8 cellular contexts compared by ENCODE assay signal in the genomic region with DNA sequence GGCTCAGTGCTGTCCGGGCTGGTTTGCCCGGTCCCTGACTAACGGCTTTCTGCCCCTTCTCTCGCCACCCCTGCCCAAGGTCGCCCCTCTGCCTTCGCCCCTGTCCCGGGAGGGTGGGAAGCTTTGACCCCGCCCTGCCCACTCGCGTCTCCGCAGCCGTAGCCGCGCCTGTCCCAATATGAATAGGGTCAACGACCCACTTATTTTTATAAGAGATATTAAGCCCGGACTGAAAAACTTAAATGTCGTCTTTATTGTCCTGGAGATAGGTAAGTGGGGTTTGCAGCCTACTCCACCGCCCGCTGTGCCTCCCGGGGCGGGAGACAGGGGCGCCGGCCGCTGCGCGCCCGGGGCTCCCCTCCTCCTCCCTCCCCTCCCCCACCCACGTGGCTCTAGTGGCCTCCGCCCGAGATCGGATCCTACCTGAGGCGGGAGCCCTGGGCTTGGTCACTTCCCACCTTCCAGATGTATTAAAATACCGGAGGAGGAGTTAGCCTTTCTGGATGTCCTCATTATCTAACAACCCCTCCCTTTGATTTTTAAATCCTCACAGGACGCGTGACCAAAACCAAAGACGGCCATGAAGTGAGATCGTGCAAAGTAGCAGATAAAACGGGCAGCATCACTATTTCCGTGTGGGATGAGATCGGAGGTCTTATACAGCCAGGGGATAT. TPM values are rescaled to one million over a fixed set of nuclear protein-coding genes. Genes with fewer than 3 reads are reported as not detected.
DNase-seq lines count a peak whose midpoint lies in the region; ATAC-seq and TF ChIP-seq lines count a peak whose summit lies in the region.

No MANE protein-coding gene starts in this region.

- H3K36me3 Mint-ChIP-seq in Caco-2 (ENCODE audit: insufficient read depth, unreplicated experiment) (peaks cover 61% of the 10 kb centered on the region), IgD-negative memory B cell (peaks cover 2% of the 10 kb centered on the region)

- H3K4me1 Mint-ChIP-seq in Caco-2 (ENCODE audit: low read depth, unreplicated experiment) (peaks cover 13% of the 10 kb centered on the region), IgD-negative memory B cell (peaks cover 35 to 41% (median 41%) of the 10 kb centered on the region in 3 donors)

- H3K4me3 Mint-ChIP-seq in Caco-2 (ENCODE audit: unreplicated experiment) (peak overlapping the region; percentile 99), IgD-negative memory B cell (peak overlapping the region; percentile 94 to 100 (median 98))

- H3K27ac Mint-ChIP-seq in Caco-2 (ENCODE audit: unreplicated experiment), result peak overlapping the region; percentile 99
- peak overlapping the region; percentile 99 for H3K27ac Mint-ChIP-seq in IgD-negative memory B cell

- POLR2A ChIA-PET in Caco-2 (lab: Charles Lee), result interaction anchor here (0.7 to 3.2 kb wide), 25 partner anchors 7 to 523 kb away, joined by 3 to 74 read pairs (median 7); no protein-coding TSS in a partner anchor

- H3K9me3 Mint-ChIP-seq in Caco-2 (ENCODE audit: unreplicated experiment), result no peaks in the 10 kb centered on the region
- H3K9me3 Mint-ChIP-seq in IgD-negative memory B cell, result no peaks in the 10 kb centered on the region

- 1 to 2% methylated on average over 40 of the region's 40 CpGs for WGBS in lung, 2 donors

- H3K4me3 ChIP-seq in Caco-2 (ENCODE audit: low read depth, low read length) (peak overlapping the region; percentile 87), coronary artery (peak overlapping the region; percentile 84), lung (peak overlapping the region; percentile 67)

- ATAC-seq in GM21447 (IDR thresholded peaks at IDR 0.05; ENCODE audit: unreplicated experiment) (peak; percentile 7), lung (ENCODE audit: insufficient read depth, low FRiP score) (peak; percentile 27)

- H3K27me3 ChIP-seq in Caco-2 (replicated peaks; ENCODE audit: control insufficient read depth, insufficient read depth, low read length) (no peaks in the 10 kb centered on the region; the same call in 1 of the 2 replicates), lung (ENCODE audit: control insufficient read depth, insufficient read depth) (no peaks in the 10 kb centered on the region)

- intact Hi-C loops in Caco-2 (cut with micrococcal nuclease; ENCODE audit: unreplicated experiment), result loop anchor here (1.0 kb wide), 2 partner anchors 40 to 112 kb away; no protein-coding TSS in a partner anchor

- CTCF ChIA-PET in Caco-2 (lab: Charles Lee), result interaction anchor here (0.6 to 1.1 kb wide), 6 partner anchors 12 to 126 kb away, joined by 3 to 16 read pairs (median 4); no protein-coding TSS in a partner anchor

- TSS peak; percentile 53 for BruUV-seq in Caco-2 (replicated peaks; lab: Mats Ljungman, UMichigan)

- peak; percentile 70 to 84 for DNase-seq in Caco-2
- DNase-seq in activated CD4-positive, alpha-beta T cell treated with anti-CD3 and anti-CD28 coated beads for 1 hour, result peak; percentile 40
- DNase-seq in coronary artery (ENCODE audit: low spot score), result peak; percentile 77
- DNase-seq in lung (ENCODE audit: low spot score), result peak; percentile 74
- DNase-seq in stimulated activated CD8-positive, alpha-beta memory T cell treated with anti-CD3 and anti-CD28 coated beads, Interleukin-12 subunit alpha, Interleukin-12 subunit beta, amount 100 ng/mL, for 4 hours (ENCODE audit: low read depth), result peak; percentile 51
- DNase-seq in NCI-H187 treated with DMSO at 0.1 percent for 48 hours (lab: John Stamatoyannopoulos, UW), result no peak

- no peaks in the 10 kb centered on the region for H3K9me3 ChIP-seq in Caco-2
- H3K9me3 ChIP-seq in lung (ENCODE audit: control insufficient read depth in 2 of 2, insufficient read depth in 1 of 2, low read length in 1 of 2), result no peaks in the 10 kb centered on the region

- TF ChIP-seq CTCF in Caco-2 (IDR thresholded peaks at IDR 0.05; ENCODE audit: insufficient read depth in 1 of 2, low read depth in 1 of 2, low read length in 1 of 2, severe bottlenecking in 1 of 2, unreplicated experiment in 1 of 2) (no peak), coronary artery (IDR thresholded peaks at IDR 0.05) (no peak), lung (IDR thresholded peaks at IDR 0.05; ENCODE audit: control extremely low read depth, extremely low read depth) (no peak)

- peaks cover 2% of the 10 kb centered on the region for H3K36me3 ChIP-seq in Caco-2 (ENCODE audit: control insufficient read depth, insufficient read depth, low read length)
- H3K36me3 ChIP-seq in lung (ENCODE audit: control insufficient read depth in 2 of 2, insufficient read depth in 2 of 2, low read length in 2 of 2), result peaks cover 3 to 5% of the 10 kb centered on the region in 2 donors

- H3K27me3 Mint-ChIP-seq in Caco-2 (ENCODE audit: insufficient read depth, unreplicated experiment) (no peaks in the 10 kb centered on the region), IgD-negative memory B cell (no peaks in the 10 kb centered on the region)

- peak overlapping the region; percentile 87 to 92 for H3K27ac ChIP-seq in coronary artery
- H3K27ac ChIP-seq in lung (ENCODE audit: low read depth in 1 of 2, low read length in 1 of 2), result peak overlapping the region; percentile 88 to 96

- H3K4me1 ChIP-seq in Caco-2, result peaks cover 29% of the 10 kb centered on the region
- peaks cover 0 to 4% of the 10 kb centered on the region in 2 donors for H3K4me1 ChIP-seq in lung (ENCODE audit: control insufficient read depth in 2 of 2, insufficient read depth in 2 of 2, low read length in 2 of 2)

RNA-seq across cellular contexts. Expression of gene NABP1, which starts 0.6 kb away (rescaled TPM):
- total RNA-seq in Caco-2 (2022), result 89.8 and 91.4 TPM in 2 replicates
- 12.4 TPM for polyA plus RNA-seq in IgD-negative memory B cell
- total RNA-seq in lung, result 10 to 100 TPM; 35.9 to 62.3 TPM
- polyA plus RNA-seq in lung, result 10 to 100 TPM; 22.5 to 66.3 TPM
